8 cellular contexts compared by ENCODE assay signal in genomic region chr2:207144191-207144795, GRCh38. TPM values are rescaled to one million over a fixed set of nuclear protein-coding genes. Genes with fewer than 3 reads are reported as not detected.
DNase-seq lines count a peak whose midpoint lies in the region; ATAC-seq and TF ChIP-seq lines count a peak whose summit lies in the region.

No MANE protein-coding gene starts in this region.

- POLR2A ChIA-PET in CD4-positive, alpha-beta memory T cell (lab: Charles Lee; ENCODE audit: partially characterized antibody), result interaction anchor here (0.6 to 5.8 kb wide), 8 partner anchors 10 to 386 kb away, joined by 3 to 298 read pairs (median 16); partner anchors contain the start of genes CREB1 and KLF7
- POLR2A ChIA-PET in RWPE1 (lab: Yijun Ruan, JAX; ENCODE audit: low non-redundant PET), result no interaction called here

- peaks cover 64% of the 10 kb centered on the region for H3K4me1 ChIP-seq in CD4-positive, alpha-beta memory T cell (ENCODE audit: insufficient read depth, low read length)
- peaks cover 21% of the 10 kb centered on the region for H3K4me1 ChIP-seq in parathyroid adenoma

- peak overlapping the region; percentile 52 for H3K4me2 ChIP-seq in parathyroid adenoma (ENCODE audit: low read length)

- CTCF ChIA-PET in CD4-positive, alpha-beta memory T cell (lab: Charles Lee; ENCODE audit: partially characterized antibody), result interaction anchor here (1.0 to 3.9 kb wide), 4 partner anchors 10 to 98 kb away, joined by 3 to 42 read pairs (median 10); partner anchors contain the start of gene KLF7
- CTCF ChIA-PET in RWPE1 (lab: Yijun Ruan, JAX), result no interaction called here

- peak overlapping the region; percentile 69 for H3K27ac ChIP-seq in CD4-positive, alpha-beta memory T cell (ENCODE audit: low read depth, low read length)
- H3K27ac ChIP-seq in RWPE1, result peak overlapping the region; percentile 57; the same call in 1 of the 2 replicates
- H3K27ac ChIP-seq in parathyroid adenoma, result peak overlapping the region; percentile 63

- peaks cover 19 to 20% of the 10 kb centered on the region in 2 donors for H3K36me3 Mint-ChIP-seq in CD4-positive, alpha-beta memory T cell
- peaks cover 33% of the 10 kb centered on the region for H3K36me3 Mint-ChIP-seq in endothelial cell (ENCODE audit: low read depth, unreplicated experiment)

- peak overlapping the region; percentile 84 to 96 (median 93) for H3K27ac Mint-ChIP-seq in CD4-positive, alpha-beta memory T cell
- peak overlapping the region; percentile 86 for H3K27ac Mint-ChIP-seq in endothelial cell (ENCODE audit: unreplicated experiment)

- intact Hi-C loops in CD4-positive, alpha-beta memory T cell (cut with micrococcal nuclease), result loop anchor here (1.0 to 10.0 kb wide), 3 partner anchors 12 to 449 kb away; no protein-coding TSS in a partner anchor

- H3K4me3 ChIP-seq in CD4-positive, alpha-beta memory T cell (ENCODE audit: low read length in 2 of 2), result peak overlapping the region in 1 of 2 donors; percentile 15
- H3K4me3 ChIP-seq in parathyroid adenoma (ENCODE audit: low read depth, low read length), result no peak overlapping the region

- TF ChIP-seq CTCF in RWPE1 (conservative IDR thresholded peaks at IDR 0.05; ENCODE audit: low read depth) (no peak), endothelial cell (IDR thresholded peaks at IDR 0.05; ENCODE audit: unreplicated experiment) (no peak), parathyroid adenoma (IDR thresholded peaks at IDR 0.05) (no peak)

- H3K79me2 ChIP-seq in parathyroid adenoma, result peaks cover 12% of the 10 kb centered on the region

- no peaks in the 10 kb centered on the region for H3K27me3 ChIP-seq in CD4-positive, alpha-beta memory T cell (ENCODE audit: insufficient read depth, low read length)
- H3K27me3 ChIP-seq in parathyroid adenoma (ENCODE audit: control insufficient read depth, insufficient read depth, low read length), result no peaks in the 10 kb centered on the region

- peaks cover 54 to 85% (median 69%) of the 10 kb centered on the region in 4 donors for H3K4me1 Mint-ChIP-seq in CD4-positive, alpha-beta memory T cell
- H3K4me1 Mint-ChIP-seq in endothelial cell (ENCODE audit: unreplicated experiment), result peaks cover 83% of the 10 kb centered on the region

- ATAC-seq in GM18858 (IDR thresholded peaks at IDR 0.05; ENCODE audit: unreplicated experiment), result no peak

- no peaks in the 10 kb centered on the region for H3K9me3 ChIP-seq in CD4-positive, alpha-beta memory T cell (ENCODE audit: control insufficient read depth in 1 of 2, low read length in 2 of 2)
- no peaks in the 10 kb centered on the region for H3K9me3 ChIP-seq in parathyroid adenoma (ENCODE audit: control insufficient read depth, low read length)

- H2AFZ ChIP-seq in parathyroid adenoma, result no peak overlapping the region

- no peak for DNase-seq in CD4-positive, alpha-beta memory T cell
- no peak for DNase-seq in RWPE1 (ENCODE audit: low spot score)
- no peak for DNase-seq in endothelial cell (ENCODE audit: low spot score)
- no peak for DNase-seq in NOMO-1 treated with DMSO at 0.1 percent for 48 hours (lab: John Stamatoyannopoulos, UW; ENCODE audit: unreplicated experiment)
- no peak for DNase-seq in DMS114 treated with DMSO at 0.1 percent for 48 hours (lab: John Stamatoyannopoulos, UW; ENCODE audit: unreplicated experiment)
- DNase-seq in HUDEP-2 (lab: John Stamatoyannopoulos, UW; ENCODE audit: unreplicated experiment in 76 of 76), result no peak

- no peak overlapping the region for H3K9ac ChIP-seq in parathyroid adenoma

- no peaks in the 10 kb centered on the region for H3K36me3 ChIP-seq in CD4-positive, alpha-beta memory T cell (ENCODE audit: insufficient read depth, low read length)
- H3K36me3 ChIP-seq in parathyroid adenoma (ENCODE audit: control insufficient read depth, insufficient read depth, low read length), result no peaks in the 10 kb centered on the region

- H3K27me3 Mint-ChIP-seq in CD4-positive, alpha-beta memory T cell, result no peaks in the 10 kb centered on the region
- H3K27me3 Mint-ChIP-seq in endothelial cell (ENCODE audit: unreplicated experiment), result peaks cover 13% of the 10 kb centered on the region

- peak overlapping the region; percentile 66 to 84 (median 74) for H3K4me3 Mint-ChIP-seq in CD4-positive, alpha-beta memory T cell
- H3K4me3 Mint-ChIP-seq in endothelial cell (ENCODE audit: unreplicated experiment), result peak overlapping the region; percentile 21

- peaks cover 0 to 2% (median 0%) of the 10 kb centered on the region in 8 donors for H3K9me3 Mint-ChIP-seq in CD4-positive, alpha-beta memory T cell
- no peaks in the 10 kb centered on the region for H3K9me3 Mint-ChIP-seq in endothelial cell (ENCODE audit: unreplicated experiment)

RNA-seq across cellular contexts. Expression of gene KLF7, which starts 21.5 kb away (rescaled TPM):
- total RNA-seq in CD4-positive, alpha-beta memory T cell, result 10 to 100 TPM; 45.5 to 47.1 TPM
- polyA plus RNA-seq in CD4-positive, alpha-beta memory T cell, result 10 to 100 TPM; 14.1 to 17.4 TPM
- 120 TPM for total RNA-seq in endothelial cell (ENCODE audit: unreplicated experiment)
